8 cellular contexts compared by ENCODE assay signal in genomic region chr6:18265099-18265372, GRCh38. TPM values are rescaled to one million over a fixed set of nuclear protein-coding genes. Genes with fewer than 3 reads are reported as not detected.
A peak's percentile ranks its signal among the peaks of the same experiment; 100 is the strongest.
DNase-seq lines count a peak whose midpoint lies in the region; TF ChIP-seq lines count a peak whose summit lies in the region.

No MANE protein-coding gene starts in this region.

- 42 to 45% methylated on average over 2 of the region's 2 CpGs for WGBS in ectodermal cell, 2 experiments
- WGBS in neuronal stem cell (ENCODE audit: extremely low coverage in 2 of 2, insufficient read length in 2 of 2, insufficient replicate concordance in 1 of 2), 2 donors = no CpG with 5 or more reads among the region's 2 CpGs

- H3K4me1 Mint-ChIP-seq in CD8-positive, alpha-beta memory T cell = peaks cover 45 to 46% (median 45%) of the 10 kb centered on the region in 3 donors

- H3K14ac ChIP-seq in neuronal stem cell (ENCODE audit: low read length) = no peak overlapping the region

- no peak overlapping the region for H3K23ac ChIP-seq in neuronal stem cell (ENCODE audit: low read depth, low read length, poor library complexity)

- H2BK15ac ChIP-seq in neuronal stem cell (ENCODE audit: low read length) = no peak overlapping the region

- H3K18ac ChIP-seq in neuronal stem cell (ENCODE audit: low read length) = peak overlapping the region; percentile 33

- H3K4ac ChIP-seq in neuronal stem cell (ENCODE audit: low read length) = no peak overlapping the region

- no peak overlapping the region for H2BK12ac ChIP-seq in neuronal stem cell (ENCODE audit: low read length)

- DNase-seq in CD8-positive, alpha-beta memory T cell = no peak
- DNase-seq in NB4 (ENCODE audit: low read depth) = no peak
- no peak for DNase-seq in neuronal stem cell (ENCODE audit: low spot score)
- no peak for DNase-seq in HuH-7 (ENCODE audit: low spot score)
- no peak for DNase-seq in LoVo (ENCODE audit: low spot score)
- no peak for DNase-seq in stimulated activated CD4-positive, alpha-beta T cell treated with anti-CD3 and anti-CD28 coated beads, Interleukin-15, amount 100 ng/mL, for 24 hours
- DNase-seq in RKO (ENCODE audit: low spot score) = no peak

- no peaks in the 10 kb centered on the region for H3K9me3 ChIP-seq in CD8-positive, alpha-beta memory T cell (ENCODE audit: low read length)
- no peaks in the 10 kb centered on the region for H3K9me3 ChIP-seq in ectodermal cell (ENCODE audit: control insufficient read depth, low read length)
- H3K9me3 ChIP-seq in neuronal stem cell (replicated peaks in 1 of 2; ENCODE audit: control insufficient read depth in 2 of 2, insufficient read depth in 1 of 2, low read depth in 1 of 2, low read length in 2 of 2) = peaks cover 0 to 17% of the 10 kb centered on the region in 2 donors

- no peak for TF ChIP-seq POLR2A in NB4 (IDR thresholded peaks at IDR 0.05; ENCODE audit: extremely low read depth, insufficient read length)

- H3K4me1 ChIP-seq in CD8-positive, alpha-beta memory T cell (ENCODE audit: insufficient read depth, low read length) = peaks cover 44% of the 10 kb centered on the region
- H3K4me1 ChIP-seq in ectodermal cell (ENCODE audit: control insufficient read depth, insufficient read depth, low read length) (peaks cover 10% of the 10 kb centered on the region), neuronal stem cell (ENCODE audit: control insufficient read depth in 2 of 2, insufficient read depth in 1 of 2, low read depth in 1 of 2, low read length in 2 of 2) (peaks cover 8 to 14% of the 10 kb centered on the region in 2 donors)

- H3K4me2 ChIP-seq in neuronal stem cell (ENCODE audit: insufficient read depth, low read length, poor library complexity, severe bottlenecking) = peak overlapping the region; percentile 60

- no peak overlapping the region for H4K91ac ChIP-seq in neuronal stem cell (ENCODE audit: low read depth, low read length, poor library complexity)

- H2AFZ ChIP-seq in neuronal stem cell (ENCODE audit: low read length) = peak overlapping the region; percentile 91

- H2BK5ac ChIP-seq in neuronal stem cell (ENCODE audit: low read length) = no peak overlapping the region

- CTCF ChIA-PET in CD8-positive, alpha-beta memory T cell (lab: Charles Lee) = interaction anchor here (1.0 to 1.8 kb wide), 4 partner anchors 12 to 109 kb away, joined by 3 to 5 read pairs (median 4); no protein-coding TSS in a partner anchor

- H3K27ac ChIP-seq in CD8-positive, alpha-beta memory T cell (ENCODE audit: low read depth, low read length) = peak overlapping the region; percentile 74
- H3K27ac ChIP-seq in ectodermal cell (ENCODE audit: insufficient read depth, low read depth, low read length, poor library complexity, severe bottlenecking) (no peak overlapping the region), neuronal stem cell (replicated peaks; ENCODE audit: low read length) (peak overlapping the region; percentile 68)

- no peaks in the 10 kb centered on the region for H3K27me3 ChIP-seq in CD8-positive, alpha-beta memory T cell (ENCODE audit: insufficient read depth, low read length, poor library complexity, severe bottlenecking)
- H3K27me3 ChIP-seq in ectodermal cell (ENCODE audit: control insufficient read depth, insufficient read depth, low read length, poor library complexity, severe bottlenecking) = no peaks in the 10 kb centered on the region
- no peaks in the 10 kb centered on the region for H3K27me3 ChIP-seq in neuronal stem cell (ENCODE audit: control insufficient read depth in 3 of 3, insufficient read depth in 3 of 3, low read depth in 1 of 3, low read length in 3 of 3)

- POLR2A ChIA-PET in CD8-positive, alpha-beta memory T cell (lab: Charles Lee) = interaction anchor here (0.6 kb wide), 1 partner anchor 110 kb away, joined by 3 read pairs; the partner anchor contains the start of gene TPMT

- H3K79me1 ChIP-seq in neuronal stem cell (ENCODE audit: low read depth, low read length) = no peaks in the 10 kb centered on the region

- peak overlapping the region; percentile 72 for H3K4me3 ChIP-seq in CD8-positive, alpha-beta memory T cell (ENCODE audit: low read length)
- H3K4me3 ChIP-seq in NB4 (ENCODE audit: low read depth, low read length) (peak overlapping the region; percentile 68), ectodermal cell (ENCODE audit: insufficient read depth, low read depth, low read length) (peak overlapping the region; percentile 69), neuronal stem cell (ENCODE audit: low read length in 2 of 2) (peak overlapping the region; percentile 79 to 92)

- H3K9ac ChIP-seq in neuronal stem cell (ENCODE audit: low read depth, low read length, poor library complexity) = no peak overlapping the region

- H3K4me3 Mint-ChIP-seq in CD8-positive, alpha-beta memory T cell = peak overlapping the region; percentile 93 to 98 (median 97)

- H2AK5ac ChIP-seq in neuronal stem cell (ENCODE audit: low read depth, low read length) = no peak overlapping the region

- H3K9me3 Mint-ChIP-seq in CD8-positive, alpha-beta memory T cell = no peaks in the 10 kb centered on the region

- H3K27me3 Mint-ChIP-seq in CD8-positive, alpha-beta memory T cell = no peaks in the 10 kb centered on the region

- no peak overlapping the region for H2BK120ac ChIP-seq in neuronal stem cell (ENCODE audit: low read depth, low read length)

- H3K36me3 ChIP-seq in CD8-positive, alpha-beta memory T cell (ENCODE audit: insufficient read depth, low read length) = no peaks in the 10 kb centered on the region
- no peaks in the 10 kb centered on the region for H3K36me3 ChIP-seq in ectodermal cell (ENCODE audit: control insufficient read depth, insufficient read depth, low read length)
- peaks cover 0 to 34% of the 10 kb centered on the region in 2 donors for H3K36me3 ChIP-seq in neuronal stem cell (replicated peaks in 1 of 2; ENCODE audit: control insufficient read depth in 2 of 2, insufficient read depth in 2 of 2, low read length in 2 of 2)

- H3K36me3 Mint-ChIP-seq in CD8-positive, alpha-beta memory T cell = peaks cover 0 to 31% (median 2%) of the 10 kb centered on the region in 3 donors

- no peak overlapping the region for H4K8ac ChIP-seq in neuronal stem cell (ENCODE audit: low read depth, low read length)

- peak overlapping the region; percentile 97 to 99 (median 98) for H3K27ac Mint-ChIP-seq in CD8-positive, alpha-beta memory T cell

- TF ChIP-seq CTCF in NB4 (IDR thresholded peaks at IDR 0.05; ENCODE audit: low read depth, low read length) = no peak

RNA-seq across cellular contexts. Expression of gene DEK, which starts 0.7 kb away (rescaled TPM):
- 100 to 1,000 TPM; 174 to 181 TPM for total RNA-seq in CD8-positive, alpha-beta memory T cell
- 90.3 TPM for polyA plus RNA-seq in CD8-positive, alpha-beta memory T cell
- 255 TPM for polyA plus RNA-seq in ectodermal cell (2013, experiment 1 of 4)
- polyA plus RNA-seq in ectodermal cell (2013, experiment 2 of 4) = 240 TPM
- 230 TPM for polyA plus RNA-seq in ectodermal cell (2013, experiment 3 of 4)
- 230 TPM for polyA plus RNA-seq in ectodermal cell (2013, experiment 4 of 4)
- polyA plus RNA-seq in neuronal stem cell (2013, experiment 1 of 2) = 353 TPM
- 401 TPM for polyA plus RNA-seq in neuronal stem cell (2013, experiment 2 of 2)
